Comparison of ENCODE assay signal across 8 cellular contexts in the genomic region with DNA sequence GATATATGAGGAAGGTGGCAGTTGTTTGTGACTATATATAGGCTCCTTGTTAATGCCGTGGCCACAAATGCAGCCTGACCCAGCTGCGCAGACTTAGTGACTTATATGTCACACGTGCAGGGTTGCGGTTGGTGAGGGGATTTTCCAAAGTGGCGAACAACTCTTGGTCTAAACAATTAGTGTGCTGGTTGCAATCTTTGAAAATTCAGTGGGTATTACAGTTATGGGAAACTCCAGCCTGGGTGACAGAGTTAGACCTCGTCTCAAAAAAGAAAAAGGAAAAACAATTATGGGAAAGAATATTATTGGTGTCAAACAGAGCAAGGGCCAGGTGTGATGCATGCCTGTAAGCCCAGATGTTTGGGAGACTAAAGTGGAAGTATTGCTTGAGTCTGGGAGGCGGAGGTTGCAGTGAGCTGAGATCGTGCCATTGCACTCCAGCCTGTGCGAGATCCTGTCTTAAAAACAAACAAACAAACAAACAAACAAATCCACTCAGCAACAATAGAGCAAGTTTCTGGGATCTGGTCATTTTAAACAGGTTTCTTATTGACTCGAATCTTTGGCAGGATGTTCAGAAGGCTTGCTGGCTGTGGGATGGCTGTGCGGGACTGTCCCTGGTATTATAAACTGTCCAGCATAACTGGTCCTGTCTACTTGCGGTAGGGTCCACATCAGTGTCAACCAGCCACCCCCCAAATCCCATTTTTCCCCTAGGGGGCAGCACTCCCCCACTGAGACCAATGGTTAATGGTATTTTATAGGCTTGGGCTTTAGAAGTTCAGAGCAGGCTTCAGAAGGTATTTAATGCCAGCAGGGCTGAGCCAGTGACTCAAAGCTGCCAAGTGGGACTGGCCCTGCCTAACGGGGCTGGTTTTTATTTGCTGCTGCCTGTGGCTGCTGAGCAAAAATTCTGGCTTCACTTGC. TPM values are rescaled to one million over a fixed set of nuclear protein-coding genes. Genes with fewer than 3 reads are reported as not detected.
DNase-seq lines count a peak whose midpoint lies in the region; ATAC-seq and TF ChIP-seq lines count a peak whose summit lies in the region.

No MANE protein-coding gene starts in this region.

- no peaks in the 10 kb centered on the region for H4K20me1 ChIP-seq in mammary epithelial cell (ENCODE audit: insufficient read depth, low read length)

- no peaks in the 10 kb centered on the region for H3K4me1 ChIP-seq in mammary epithelial cell (ENCODE audit: insufficient read depth, low read length)

- peak; percentile 79 for ATAC-seq in GM18498 (IDR thresholded peaks at IDR 0.05; ENCODE audit: unreplicated experiment)
- ATAC-seq in HG02870 (IDR thresholded peaks at IDR 0.05; ENCODE audit: unreplicated experiment), result peak; percentile 73
- peak; percentile 84 for ATAC-seq in left colon

- H3K27me3 ChIP-seq in mammary epithelial cell (ENCODE audit: insufficient read depth, low read length), result no peaks in the 10 kb centered on the region

- no peak overlapping the region for H3K4me3 ChIP-seq in AG04449 (ENCODE audit: low read depth, low read length)
- no peak overlapping the region for H3K4me3 ChIP-seq in WI38 (ENCODE audit: low read depth, low read length)
- no peak overlapping the region for H3K4me3 ChIP-seq in mammary epithelial cell (replicated peaks in 1 of 3; ENCODE audit: insufficient read depth in 1 of 3, low read depth in 2 of 3, low read length in 3 of 3)

- TF ChIP-seq CTCF in AG04449 (IDR thresholded peaks at IDR 0.05; ENCODE audit: insufficient read depth, low read length, missing control alignments) (peak; percentile 60), WI38 (IDR thresholded peaks at IDR 0.05; ENCODE audit: low read depth, low read length) (peak; percentile 66; the same call in 1 of the 2 replicates), mammary epithelial cell (conservative IDR thresholded peaks at IDR 0.05 in 1 of 2, IDR thresholded peaks at IDR 0.05 in 1 of 2; ENCODE audit: extremely low read depth in 1 of 2, insufficient read depth in 1 of 2, low read depth in 1 of 2, low read length in 2 of 2) (peak; percentile 63)

- intact Hi-C loops in mammary epithelial cell (cut with micrococcal nuclease) (loop anchor here (1.0 to 2.0 kb wide), 3 partner anchors 43 to 174 kb away; no protein-coding TSS in a partner anchor), left colon (cut with DNase I, micrococcal nuclease) (no loop called here)

- H3K9ac ChIP-seq in mammary epithelial cell (ENCODE audit: insufficient read depth, low read length), result no peak overlapping the region

- POLR2A ChIA-PET in AG04449 (lab: Yijun Ruan, JAX), result no interaction called here

- 52% methylated on average over 10 of the region's 13 CpGs for WGBS in mammary epithelial cell (ENCODE audit: low coverage, missing lambda C conversion rate)

- H3K9me3 ChIP-seq in mammary epithelial cell (replicated peaks; ENCODE audit: insufficient read depth, low read length), result no peaks in the 10 kb centered on the region

- no peak overlapping the region for H3K27ac ChIP-seq in mammary epithelial cell (ENCODE audit: insufficient read depth, low read depth, low read length)

- H2AFZ ChIP-seq in mammary epithelial cell (ENCODE audit: low read depth, low read length), result no peak overlapping the region

- BruUV-seq in mammary epithelial cell (replicated peaks; lab: Mats Ljungman, UMichigan), result TSS peak; percentile 21

- H3K36me3 ChIP-seq in mammary epithelial cell (ENCODE audit: insufficient read depth, low read length), result peaks cover 2% of the 10 kb centered on the region

- in situ Hi-C loops in mammary epithelial cell (cut with MboI; ENCODE audit: low sequenced_read_pairs in 2 of 2), result no loop called here

- CTCF ChIA-PET in AG04449 (lab: Yijun Ruan, JAX) (interaction anchor here (0.6 to 1.5 kb wide), 15 partner anchors 9 to 321 kb away, joined by 3 to 6 read pairs (median 4); partner anchors contain the start of gene CLASRP), mammary epithelial cell (lab: Charles Lee; ENCODE audit: low non-redundant PET) (no interaction called here)

- dilution Hi-C loops in mammary epithelial cell (cut with HindIII; ENCODE audit: low sequenced_read_pairs), result no loop called here

- no peaks in the 10 kb centered on the region for H3K79me2 ChIP-seq in mammary epithelial cell (ENCODE audit: insufficient read depth, low read length)

- peak; percentile 16 for DNase-seq in AG04449 (ENCODE audit: low read depth, low spot score)
- DNase-seq in NCI-H2081 treated with DMSO at 0.1 percent for 48 hours (lab: John Stamatoyannopoulos, UW), result peak; percentile 16
- peak; percentile 67 for DNase-seq in mammary epithelial cell
- DNase-seq in left colon, result peak; percentile 56 to 72
- DNase-seq in stimulated activated CD4-positive, alpha-beta T cell treated with anti-CD3 and anti-CD28 coated beads, TNF-alpha, amount 100 ng/mL, for 4 hours (ENCODE audit: low read depth in 3 of 3), result peak in 2 of 3 experiments; percentile 30 to 52

- no peak overlapping the region for H3K4me2 ChIP-seq in mammary epithelial cell (ENCODE audit: insufficient read depth, low read depth, low read length)

RNA-seq across cellular contexts. Expression of gene RELB, which starts 15.4 kb away (rescaled TPM):
- total RNA-seq in mammary epithelial cell, result 10 to 100 TPM in 1 of 2 donors, 1 to 10 TPM in 1; 6.2 to 26.7 TPM
- polyA plus RNA-seq in mammary epithelial cell, result 6.4 TPM
- polyA minus RNA-seq in mammary epithelial cell, result 3.0 TPM
- total RNA-seq in left colon, result 10 to 100 TPM; 11.8 to 40.9 TPM

RNA-seq across cellular contexts. Expression of gene CLASRP, which starts 22.2 kb away (rescaled TPM):
- total RNA-seq in mammary epithelial cell (10 to 100 TPM; 19.5 to 69.5 TPM), left colon (10 to 100 TPM; 65.3 to 92.8 TPM)
- 16.9 TPM for polyA plus RNA-seq in mammary epithelial cell
- polyA minus RNA-seq in mammary epithelial cell, result 32.6 TPM

RNA-seq across cellular contexts. Expression of gene ZNF296, which starts 59.6 kb away (rescaled TPM):
- total RNA-seq in mammary epithelial cell (under 1 TPM in 1 of 2 donors, not detected in 1; 0.66 TPM), left colon (1 to 10 TPM; 4.0 to 6.1 TPM)
- polyA plus RNA-seq in mammary epithelial cell, result 0.22 TPM
- polyA minus RNA-seq in mammary epithelial cell, result 0.41 TPM

Comparison
In these comparisons a context has a peak if more than half of its experiments do, and no peak if none do; other contexts are left out.
1. DNase-seq: peak in every context shown above with its lines; median percentile 67 in mammary epithelial cell; 64 in left colon; 41 in stimulated activated CD4-positive, alpha-beta T cell treated with anti-CD3 and anti-CD28 coated beads, TNF-alpha, amount 100 ng/mL, for 4 hours; 16 in AG04449; 16 in NCI-H2081 treated with DMSO at 0.1 percent for 48 hours.